Comparison of ENCODE assay signal across 23 cellular contexts in the genomic region with DNA sequence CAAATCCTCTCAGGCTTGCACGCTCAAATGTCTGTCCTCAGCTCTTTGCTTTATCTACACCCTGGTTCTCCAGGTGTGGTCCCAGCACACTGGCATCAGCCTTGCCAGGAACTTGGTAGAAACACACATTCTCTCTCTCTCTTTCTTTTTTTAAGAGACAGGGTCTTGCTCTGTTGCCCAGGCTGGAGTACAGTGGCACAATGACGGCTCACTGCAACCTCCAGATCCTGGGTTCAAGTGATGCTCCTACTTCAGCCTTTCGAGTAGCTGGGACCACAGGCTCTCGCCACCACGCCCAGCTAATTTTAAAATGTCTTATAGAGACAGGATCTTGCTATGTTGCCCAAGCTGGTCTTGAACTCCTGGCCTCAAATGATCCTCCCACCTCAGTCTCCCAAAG. TPM values are rescaled to one million over a fixed set of nuclear protein-coding genes. Genes with fewer than 3 reads are reported as not detected.
DNase-seq lines count a peak whose midpoint lies in the region; ATAC-seq and TF ChIP-seq lines count a peak whose summit lies in the region.
"Had no signal": no experiment of that assay in that cellular context is flagged by ENCODE, and none has a peak within 500 bp of the region (broad histone marks: within the 10 kb centered on the region; RNA-seq: fewer than 3 reads in every experiment).

No MANE protein-coding gene starts in this region.

- no peaks in the 10 kb centered on the region for H4K20me1 ChIP-seq in osteoblast (ENCODE audit: insufficient read depth, low read length)

- H3K27ac ChIP-seq in A673 (ENCODE audit: low read depth, low read length, poor library complexity, severe bottlenecking) (peak overlapping the region; percentile 22), osteoblast (ENCODE audit: low read depth, low read length) (no peak overlapping the region)
- H3K27ac ChIP-seq: 22Rv1, A549, GM23248 had no signal

- H3K36me3 ChIP-seq in A673 (ENCODE audit: insufficient read depth, low read length, poor library complexity, severe bottlenecking) (no peaks in the 10 kb centered on the region), osteoblast (ENCODE audit: insufficient read depth, low read length) (no peaks in the 10 kb centered on the region)
- H3K36me3 ChIP-seq: HAP-1 had no signal

- H3K27me3 Mint-ChIP-seq in T-helper 17 cell (no peaks in the 10 kb centered on the region), brain (peaks cover 2% of the 10 kb centered on the region)
- H3K27me3 Mint-ChIP-seq: CD4-positive, CD25-positive, alpha-beta regulatory T cell; CD8-positive, alpha-beta memory T cell had no signal

- no peak for DNase-seq in A673 (ENCODE audit: low spot score)
- no peak for DNase-seq in T-helper 17 cell
- DNase-seq in osteoblast (ENCODE audit: insufficient read length, low spot score, missing footprints) = peak; percentile 22
- no peak for DNase-seq in HT-29 (ENCODE audit: low spot score)
- DNase-seq: C1 segment of cervical spinal cord; CD4-positive, CD25-positive, alpha-beta regulatory T cell; CD8-positive, alpha-beta memory T cell; COR-L47; DMS 273 treated with DMSO at 0.1 percent for 48 hours; DMS53; DND-41; EL; GM23248; KG1 had no signal

- H3K27ac Mint-ChIP-seq in T-helper 17 cell (peak overlapping the region; percentile 60), brain (peak overlapping the region in 3 of 5 experiments; percentile 90 to 94 (median 91))
- H3K27ac Mint-ChIP-seq: IgD-negative memory B cell had no signal

- no peaks in the 10 kb centered on the region for H3K9me3 Mint-ChIP-seq in brain
- H3K9me3 Mint-ChIP-seq: CD4-positive, CD25-positive, alpha-beta regulatory T cell; CD8-positive, alpha-beta memory T cell; IgD-negative memory B cell had no signal

- no peaks in the 10 kb centered on the region for H3K27me3 ChIP-seq in A673 (replicated peaks; ENCODE audit: insufficient read depth, low read depth, low read length, poor library complexity)
- H3K27me3 ChIP-seq in osteoblast (ENCODE audit: insufficient read depth, low read length) = no peaks in the 10 kb centered on the region

- no peak for TF ChIP-seq CTCF in A673 (conservative IDR thresholded peaks at IDR 0.05; ENCODE audit: low read depth, low read length)
- TF ChIP-seq CTCF in brain (conservative IDR thresholded peaks at IDR 0.05) = no peak
- TF ChIP-seq CTCF in osteoblast (IDR thresholded peaks at IDR 0.05; ENCODE audit: extremely low read depth, low read depth, low read length) = no peak

- peaks cover 9% of the 10 kb centered on the region for H3K4me1 Mint-ChIP-seq in T-helper 17 cell
- H3K4me1 Mint-ChIP-seq in brain = peaks cover 35% of the 10 kb centered on the region

- ATAC-seq in T-helper 17 cell (no peak), GM21786 (IDR thresholded peaks at IDR 0.05; ENCODE audit: unreplicated experiment) (no peak), HG02840 (IDR thresholded peaks at IDR 0.05; ENCODE audit: low FRiP score, unreplicated experiment) (no peak)
- ATAC-seq: A549, GM12878, HepG2 had no signal

- intact Hi-C loops in A673 (cut with micrococcal nuclease; ENCODE audit: unreplicated experiment) = no loop called here

- H3K9me3 ChIP-seq in A673 (ENCODE audit: low read depth, low read length, poor library complexity, severe bottlenecking) = no peaks in the 10 kb centered on the region
- no peaks in the 10 kb centered on the region for H3K9me3 ChIP-seq in T-helper 17 cell (ENCODE audit: control insufficient read depth, low read length, poor library complexity, severe bottlenecking)
- H3K9me3 ChIP-seq in osteoblast (ENCODE audit: low read depth, low read length) = no peaks in the 10 kb centered on the region
- H3K9me3 ChIP-seq: A549, HAP-1 had no signal

- peaks cover 3% of the 10 kb centered on the region for H3K36me3 Mint-ChIP-seq in T-helper 17 cell (ENCODE audit: low read depth)
- peaks cover 25% of the 10 kb centered on the region for H3K36me3 Mint-ChIP-seq in brain
- H3K36me3 Mint-ChIP-seq: CD4-positive, CD25-positive, alpha-beta regulatory T cell; IgD-negative memory B cell had no signal

- no peaks in the 10 kb centered on the region for H3K79me2 ChIP-seq in osteoblast (ENCODE audit: insufficient read depth, low read length)

- H3K4me2 ChIP-seq in osteoblast (ENCODE audit: insufficient read depth, low read length) = no peak overlapping the region
- H3K4me2 ChIP-seq: A549 had no signal

- CTCF ChIA-PET in A673 (lab: Charles Lee) = interaction anchor here (1.5 kb wide), 1 partner anchor 163 kb away, joined by 8 read pairs; no protein-coding TSS in a partner anchor

- H2AFZ ChIP-seq in osteoblast (ENCODE audit: low read length) = no peak overlapping the region
- H2AFZ ChIP-seq: GM23248 had no signal

- H3K4me3 Mint-ChIP-seq in T-helper 17 cell = no peak overlapping the region
- H3K4me3 Mint-ChIP-seq in brain = peak overlapping the region in 3 of 5 experiments; percentile 49 to 67 (median 63)
- H3K4me3 Mint-ChIP-seq: CD4-positive, CD25-positive, alpha-beta regulatory T cell; CD8-positive, alpha-beta memory T cell; IgD-negative memory B cell had no signal

- BruUV-seq in A673 (replicated peaks; lab: Mats Ljungman, UMichigan) = no TSS peak

- H3K4me3 ChIP-seq in A673 (ENCODE audit: low read depth, low read length, poor library complexity, severe bottlenecking) (no peak overlapping the region), osteoblast (ENCODE audit: insufficient read depth, low read length) (no peak overlapping the region)
- H3K4me3 ChIP-seq: A549, GM12878, GM23248, HAP-1 had no signal

- H3K4me1 ChIP-seq in A673 (ENCODE audit: insufficient read depth, low read length, poor library complexity, severe bottlenecking) (peaks cover 30% of the 10 kb centered on the region), osteoblast (ENCODE audit: insufficient read depth, low read length) (no peaks in the 10 kb centered on the region)
- H3K4me1 ChIP-seq: A549, HAP-1 had no signal

- POLR2A ChIA-PET in A673 (lab: Charles Lee; ENCODE audit: low non-redundant PET) = no interaction called here

RNA-seq across cellular contexts. Expression of gene ADGRL1, which starts 20.8 kb away (rescaled TPM):
- 66.1 and 72.0 TPM in 2 replicates for total RNA-seq in A673 (2021)
- 10 to 100 TPM; 14.9 to 30.8 TPM for total RNA-seq in T-helper 17 cell
- 78.5 TPM for polyA plus RNA-seq in brain (ENCODE audit: insufficient read depth, low read depth, low replicate concordance)
- 2.5 and 2.9 TPM in 2 replicates for total RNA-seq in osteoblast
- 1.2 and 2.0 TPM in 2 replicates for total RNA-seq in HT-29 (2014; rRNA removed; shearing (Covaris generic))

RNA-seq across cellular contexts. Expression of gene ASF1B, which starts 48.8 kb away (rescaled TPM):
- total RNA-seq in A673 (2021) (50.0 and 54.6 TPM in 2 replicates), T-helper 17 cell (1 to 10 TPM; 1.5 to 1.9 TPM), osteoblast (1.1 and 2.7 TPM in 2 replicates)
- 127 TPM for polyA plus RNA-seq in brain (ENCODE audit: insufficient read depth, low read depth, low replicate concordance)
- 95.9 and 102 TPM in 2 replicates for total RNA-seq in HT-29 (2014; rRNA removed; shearing (Covaris generic))

Comparison
In these comparisons a context has a peak if more than half of its experiments do, and no peak if none do; other contexts are left out.
1. RNA of gene ASF1B, which starts 48.8 kb away (total RNA-seq): 95.9 to 102 TPM in HT-29 and 50.0 to 54.6 TPM in A673; 1.5 to 1.9 TPM in T-helper 17 cell and 1.1 to 2.7 TPM in osteoblast; every median in the first group is over 10 times any median in the second.